In genomic region chrX:72130762-72131231, GRCh38 we compare ENCODE assay signal across 1 cellular context.
TF ChIP-seq lines count a peak whose summit lies in the region.

No MANE protein-coding gene starts in this region.

TF ChIP-seq in GM23338, 12 proteins besides CTCF, POLR2A, EP300 and RAD21 (continued from another document):
- TF ChIP-seq REST (IDR thresholded peaks at IDR 0.05; ENCODE audit: unreplicated experiment) (no peak), POLR2AphosphoS5 (IDR thresholded peaks at IDR 0.05; ENCODE audit: low read depth) (no peak), EZH2 (IDR thresholded peaks at IDR 0.05; ENCODE audit: low read depth, unreplicated experiment) (no peak), STAT1 (IDR thresholded peaks at IDR 0.05; ENCODE audit: unreplicated experiment) (no peak), CREB1 (CRISPR knock-in tag; IDR thresholded peaks at IDR 0.05; ENCODE audit: low read depth) (no peak), EZH2phosphoT487 (IDR thresholded peaks at IDR 0.05; ENCODE audit: unreplicated experiment) (no peak)
TF ChIP-seq in GM23338: peak in this region for 0.
